In genomic region chr14:59969319-59969718, GRCh38 we compare ENCODE assay signal across 27 cellular contexts. TPM values are rescaled to one million over a fixed set of nuclear protein-coding genes. Genes with fewer than 3 reads are reported as not detected.
DNase-seq lines count a peak whose midpoint lies in the region; ATAC-seq, FAIRE-seq and TF ChIP-seq lines count a peak whose summit lies in the region.
"Had no signal": no experiment of that assay in that cellular context is flagged by ENCODE, and none has a peak within 500 bp of the region (broad histone marks: within the 10 kb centered on the region; RNA-seq: fewer than 3 reads in every experiment).

No MANE protein-coding gene starts in this region.

- no peak overlapping the region for H3K9ac ChIP-seq in HepG2 (ENCODE audit: insufficient read depth, low read depth, low read length)
- no peak overlapping the region for H3K9ac ChIP-seq in kidney (ENCODE audit: low read length in 2 of 2)

- no peak overlapping the region for H3K27ac ChIP-seq in HepG2 (ENCODE audit: extremely low read length, insufficient read depth, low read length)
- no peak overlapping the region for H3K27ac ChIP-seq in right lobe of liver
- H3K27ac ChIP-seq in kidney (ENCODE audit: low read depth in 2 of 2, low read length in 2 of 2), result no peak overlapping the region
- H3K27ac ChIP-seq: left ventricle myocardium inferior, PC-9, SK-N-MC, thyroid gland had no signal

- intact Hi-C loops in HepG2 (cut with micrococcal nuclease; ENCODE audit: unreplicated experiment), result no loop called here
- intact Hi-C loops in right lobe of liver (cut with DNase I), result loop anchor here (10.0 kb wide), 2 partner anchors 195 to 215 kb away; partner anchors contain the start of gene DHRS7 (in 1 of the 2)
- intact Hi-C loops in kidney (cut with DNase I), result loop anchor here (10.0 kb wide), 1 partner anchor 225 kb away; no protein-coding TSS in a partner anchor

- TF ChIP-seq CTCF in HepG2 (CRISPR knock-in tag; IDR thresholded peaks at IDR 0.05) (no peak), right lobe of liver (IDR thresholded peaks at IDR 0.05) (no peak), epithelial cell of esophagus (IDR thresholded peaks at IDR 0.05; ENCODE audit: insufficient read depth, low read depth, low read length, missing control alignments) (no peak), kidney (IDR thresholded peaks at IDR 0.05; ENCODE audit: borderline replicate concordance, extremely low read depth, insufficient read depth) (no peak)

- H3K4me1 ChIP-seq in HepG2 (ENCODE audit: insufficient read depth, low read length) (no peaks in the 10 kb centered on the region), right lobe of liver (no peaks in the 10 kb centered on the region), kidney (ENCODE audit: control insufficient read depth in 1 of 2, insufficient read depth in 1 of 2, low read depth in 1 of 2, low read length in 2 of 2) (no peaks in the 10 kb centered on the region)

- H3K36me3 ChIP-seq in HepG2 (replicated peaks in 1 of 2; ENCODE audit: control insufficient read depth in 1 of 2, insufficient read depth in 2 of 2, low read length in 2 of 2), result no peaks in the 10 kb centered on the region
- no peaks in the 10 kb centered on the region for H3K36me3 ChIP-seq in right lobe of liver
- no peaks in the 10 kb centered on the region for H3K36me3 ChIP-seq in kidney (ENCODE audit: control insufficient read depth in 1 of 2, insufficient read depth in 2 of 2, low read length in 2 of 2)
- H3K36me3 ChIP-seq: left ventricle myocardium inferior, thyroid gland had no signal

- in situ Hi-C loops in HepG2 (cut with HindIII; ENCODE audit: extremely low pct_ligation_motif_present, low pct_unique_long_range_greater_than_20kb), result loop anchor here (5.0 kb wide), 1 partner anchor 213 kb away; no protein-coding TSS in a partner anchor

- no peak for TF ChIP-seq RAD21 in HepG2 (CRISPR knock-in tag; IDR thresholded peaks at IDR 0.05)

- TF ChIP-seq POLR2A in HepG2 (IDR thresholded peaks at IDR 0.05; ENCODE audit: insufficient read depth in 1 of 2, low read depth in 2 of 2, low read length in 2 of 2) (no peak), right lobe of liver (IDR thresholded peaks at IDR 0.05) (no peak)

- BruUV-seq in HepG2 (replicated peaks; lab: Mats Ljungman, UMichigan), result no TSS peak

- CTCF ChIA-PET in HepG2 (lab: Yijun Ruan, JAX; ENCODE audit: low intra/inter-chr PET ratio, low total read pairs), result no interaction called here

- no peaks in the 10 kb centered on the region for H3K79me2 ChIP-seq in HepG2 (ENCODE audit: insufficient read depth, low read length)

- POLR2A ChIA-PET in HepG2 (lab: Yijun Ruan, JAX), result no interaction called here

- 3% methylated on average over 2 of the region's 2 CpGs for WGBS in HepG2 (ENCODE audit: low lambda C conversion rate)
- 47% methylated on average over 2 of the region's 2 CpGs for WGBS in right lobe of liver (ENCODE audit: insufficient coverage, low coverage, low lambda C conversion rate, missing lambda C conversion rate)

- peak; percentile 14 for DNase-seq in HepG2 (ENCODE audit: low spot score)
- DNase-seq in right lobe of liver, result no peak
- DNase-seq in NCI-H460 (ENCODE audit: extremely low read depth, low read depth), result peak; percentile 26
- peak; percentile 50 for DNase-seq in epithelial cell of esophagus (ENCODE audit: low read depth)
- no peak for DNase-seq in mucosa of gallbladder (ENCODE audit: low spot score)
- DNase-seq in kidney, result no peak
- DNase-seq: activated CD4-positive, alpha-beta T cell treated with anti-CD3 and anti-CD28 coated beads for 1 hour; activated CD8-positive, alpha-beta memory T cell treated with anti-CD3 and anti-CD28 coated beads, Interleukin-2, amount 10 ng/mL, durations not matched to agents 7 days and 5 days; activated gamma-delta T cell; amygdala; CD4-positive, CD25-positive, alpha-beta regulatory T cell; DMS79 treated with DMSO at 0.1 percent for 48 hours; KBM-7; left ventricle myocardium inferior; NCI-H1105; NCI-H2081 treated with DMSO at 0.1 percent for 48 hours; NCI-H748 treated with DMSO at 0.1 percent for 48 hours; PC-9; retina; stimulated activated CD4-positive, alpha-beta T cell treated with anti-CD3 and anti-CD28 coated beads, Interleukin-15, amount 100 ng/mL, for 24 hours; stimulated activated naive B cell treated with anti-CD40 and anti-IgM and Interleukin-4, amounts not matched to agents 10 μg/mL and 1 μg/mL and 100 μg/mL, for 72 hours; T1000; thyroid gland had no signal

- H3K9me3 ChIP-seq in HepG2 (ENCODE audit: low read length) (no peaks in the 10 kb centered on the region), right lobe of liver (no peaks in the 10 kb centered on the region), kidney (ENCODE audit: control insufficient read depth in 1 of 2, low read length in 2 of 2) (no peaks in the 10 kb centered on the region)
- H3K9me3 ChIP-seq: left ventricle myocardium inferior, thyroid gland had no signal

- ATAC-seq in HepG2 (no peak; the same call in 2 of the 3 replicates), right lobe of liver (no peak), SK-N-SH treated with all-trans-retinoic acid at 6 μM for 48 hours (no peak), HG03571 (IDR thresholded peaks at IDR 0.05; ENCODE audit: unreplicated experiment) (no peak)
- ATAC-seq: activated CD8-positive, alpha-beta memory T cell treated with anti-CD3 and anti-CD28 coated beads, Interleukin-2, amount 10 ng/mL, durations not matched to agents 7 days and 5 days; stimulated activated naive B cell treated with anti-CD40 and anti-IgM and Interleukin-4, amounts not matched to agents 10 μg/mL and 1 μg/mL and 100 μg/mL, for 72 hours had no signal

- no peaks in the 10 kb centered on the region for H4K20me1 ChIP-seq in HepG2 (ENCODE audit: insufficient read depth, low read length)

- no peak; a peak in 1 of 4 replicates for TF ChIP-seq EP300 in HepG2 (IDR thresholded peaks at IDR 0.05; ENCODE audit: low read depth in 2 of 2, low read length in 2 of 2)
- TF ChIP-seq EP300 in HepG2 (CRISPR knock-in tag; IDR thresholded peaks at IDR 0.05; ENCODE audit: borderline replicate concordance), result no peak

- H3K27me3 ChIP-seq in HepG2 (ENCODE audit: control insufficient read depth in 1 of 2, insufficient read depth in 2 of 2, low read length in 2 of 2) (no peaks in the 10 kb centered on the region), right lobe of liver (no peaks in the 10 kb centered on the region)
- H3K27me3 ChIP-seq: thyroid gland had no signal

- no peak overlapping the region for H3K4me2 ChIP-seq in HepG2 (ENCODE audit: low read depth, low read length)
- H3K4me2 ChIP-seq: PC-9 had no signal

- no peak overlapping the region for H2AFZ ChIP-seq in HepG2 (ENCODE audit: low read length)
- H2AFZ ChIP-seq: PC-9 had no signal

- no peak for FAIRE-seq in HepG2 (lab: Jason Lieb, UNC)
- no peak for FAIRE-seq in kidney (lab: Jason Lieb, UNC)
- FAIRE-seq: colon had no signal

- no peak overlapping the region for H3K4me3 ChIP-seq in HepG2 (replicated peaks in 1 of 3; ENCODE audit: insufficient read depth in 1 of 3, low read depth in 2 of 3, low read length in 3 of 3)
- no peak overlapping the region for H3K4me3 ChIP-seq in right lobe of liver
- no peak overlapping the region for H3K4me3 ChIP-seq in epithelial cell of esophagus (ENCODE audit: low read length)
- H3K4me3 ChIP-seq in kidney (ENCODE audit: low read length in 2 of 2), result no peak overlapping the region
- H3K4me3 ChIP-seq: left ventricle myocardium inferior, PC-9, SK-N-MC, thyroid gland had no signal

TF ChIP-seq in HepG2, 621 proteins besides CTCF, POLR2A, EP300 and RAD21 (continues in another document):
- peak; percentile 39; the same call in 1 of the 2 replicates for TF ChIP-seq FOXA3 (CRISPR knock-in tag; IDR thresholded peaks at IDR 0.05)
- no peak for TF ChIP-seq U2AF1 (optimal IDR thresholded peaks at IDR 0.05; ENCODE audit: low read depth, low read length)

RNA-seq across cellular contexts. Expression of gene LRRC9, which starts 49.4 kb away (rescaled TPM):
- total RNA-seq in HepG2 (2016; rRNA removed; fragmentation: Illumina TruSeq; extraction: Trizol) (0.18 and 0.62 TPM in 2 replicates), right lobe of liver (under 1 TPM in 1 of 6 experiments, not detected in 5; 0.15 TPM), mucosa of gallbladder (0.37 TPM), kidney (not detected)
- total RNA-seq in HepG2 (2016; cell fraction: cytosol; rRNA removed; fragmentation: Illumina TruSeq; extraction: Trizol; ENCODE audit: low read depth), result not detected in 2 replicates
- 0.24 and 0.42 TPM in 2 replicates for total RNA-seq in HepG2 (2016; cell fraction: insoluble cytoplasmic fraction; rRNA removed; fragmentation: Illumina TruSeq; extraction: Trizol)
- total RNA-seq in HepG2 (2016; cell fraction: membrane; rRNA removed; fragmentation: Illumina TruSeq; extraction: Trizol), result 0.21 TPM in 1 of 2 replicates, not detected in the other
- total RNA-seq in HepG2 (2016; cell fraction: nucleus; rRNA removed; fragmentation: Illumina TruSeq; extraction: Trizol), result 0.41 and 0.43 TPM in 2 replicates
- polyA plus RNA-seq in HepG2 (2011; rRNA removed) (0.08 and 0.21 TPM in 2 replicates), kidney (ENCODE audit: insufficient read depth, low read depth, low replicate concordance) (not detected)
- polyA plus RNA-seq in HepG2 (2011; cell fraction: cytosol; rRNA removed), result not detected in 2 replicates
- polyA plus RNA-seq in HepG2 (2011; cell fraction: nucleus; rRNA removed), result not detected in 2 replicates
- polyA plus RNA-seq in HepG2 (2012), result not detected in 2 replicates
- not detected in 2 replicates for polyA plus RNA-seq in HepG2 (2016; cell fraction: cytosol; fragmentation: Illumina TruSeq; extraction: Trizol; ENCODE audit: low read depth)
- 0.28 and 0.52 TPM in 2 replicates for polyA plus RNA-seq in HepG2 (2016; cell fraction: insoluble cytoplasmic fraction; fragmentation: Illumina TruSeq; extraction: Trizol; ENCODE audit: low read depth)
- polyA plus RNA-seq in HepG2 (2016; cell fraction: membrane; fragmentation: Illumina TruSeq; extraction: Trizol; ENCODE audit: low read depth), result not detected in 2 replicates
- 0.21 TPM in 1 of 2 replicates, not detected in the other for polyA plus RNA-seq in HepG2 (2016; cell fraction: nucleus; fragmentation: Illumina TruSeq; extraction: Trizol; ENCODE audit: insufficient read depth, low read depth)
- polyA minus RNA-seq in HepG2 (2011; rRNA and poly(A)+ RNA removed; ENCODE audit: low replicate concordance), result not detected in 2 replicates
- polyA minus RNA-seq in HepG2 (2011; cell fraction: cytosol; rRNA and poly(A)+ RNA removed), result not detected in 2 replicates
- 0.64 and 1.6 TPM in 2 replicates for polyA minus RNA-seq in HepG2 (2011; cell fraction: nucleus; rRNA and poly(A)+ RNA removed)
- 0.20 and 0.87 TPM in 2 replicates for total RNA-seq in NCI-H460 (2014; rRNA removed; shearing (Covaris generic))
- polyA plus RNA-seq in NCI-H460 (2014; cell fraction: nucleus; rRNA removed), result not detected in 2 replicates
- total RNA-seq: activated CD8-positive, alpha-beta memory T cell treated with anti-CD3 and anti-CD28 coated beads, Interleukin-2, amount 10 ng/mL, durations not matched to agents 7 days and 5 days; CD4-positive, CD25-positive, alpha-beta regulatory T cell; PC-9 had no signal
- polyA plus RNA-seq: CD4-positive, CD25-positive, alpha-beta regulatory T cell had no signal

Comparison
In these comparisons a context has a peak if more than half of its experiments do, and no peak if none do; other contexts are left out.
1. DNase-seq: peak in HepG2 (single experiment), NCI-H460 (single experiment) and epithelial cell of esophagus (single experiment); none in right lobe of liver (0 of 3), mucosa of gallbladder (single experiment) and kidney (single experiment).